Comparison of ENCODE assay signal across 11 cellular contexts in the genomic region with DNA sequence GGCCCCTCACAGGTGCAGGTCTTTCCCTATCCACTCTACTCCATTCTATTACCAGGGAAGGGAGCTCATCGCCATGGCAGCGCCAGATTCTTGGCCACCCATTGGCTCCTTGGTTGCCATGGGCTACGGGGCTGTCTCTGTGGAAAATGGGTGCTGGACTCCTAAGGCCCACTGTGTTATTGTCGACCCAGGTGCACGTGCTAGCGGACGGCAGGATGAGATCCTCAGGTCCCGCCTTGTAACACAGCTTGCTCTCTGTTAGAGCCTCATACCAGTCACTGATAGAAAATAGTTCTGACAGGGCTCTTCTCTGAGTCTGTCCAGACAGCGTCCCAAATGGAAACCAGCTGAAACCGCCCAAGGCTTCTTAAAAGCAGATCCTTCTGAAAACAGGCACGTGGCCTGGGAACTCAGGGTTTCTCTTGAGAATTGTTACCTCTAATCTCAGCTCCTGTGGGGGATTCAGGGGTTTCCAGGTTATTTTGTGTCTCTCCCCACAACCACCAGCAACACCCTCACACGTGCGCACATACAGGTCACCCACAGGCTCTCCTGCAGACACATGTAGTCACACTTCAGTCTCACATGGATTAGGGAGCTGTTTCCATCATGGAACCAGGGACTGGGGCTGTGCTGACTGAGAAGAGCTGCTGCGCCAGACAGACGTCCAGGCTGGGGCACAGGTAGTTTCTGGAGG. TPM values are rescaled to one million over a fixed set of nuclear protein-coding genes. Genes with fewer than 3 reads are reported as not detected.
DNase-seq lines count a peak whose midpoint lies in the region; ATAC-seq, FAIRE-seq and TF ChIP-seq lines count a peak whose summit lies in the region.
"Had no signal": no experiment of that assay in that cellular context is flagged by ENCODE, and none has a peak within 500 bp of the region (broad histone marks: within the 10 kb centered on the region; RNA-seq: fewer than 3 reads in every experiment).

No MANE protein-coding gene starts in this region.

- H2AK5ac ChIP-seq in mesenchymal stem cell (ENCODE audit: low read length, severe bottlenecking) = no peak overlapping the region

- POLR2A ChIA-PET in A549 (lab: Yijun Ruan, JAX) = no interaction called here
- POLR2A ChIA-PET in activated CD8-positive, alpha-beta T cell treated with anti-CD3 and anti-CD28 coated beads, Interleukin-2, amount 10 ng/mL, durations not matched to agents 7 days and 5 days (lab: Charles Lee) = no interaction called here

- peaks cover 47% of the 10 kb centered on the region for H3K27me3 Mint-ChIP-seq in activated CD8-positive, alpha-beta T cell treated with anti-CD3 and anti-CD28 coated beads, Interleukin-2, amount 10 ng/mL, durations not matched to agents 7 days and 5 days (ENCODE audit: low read depth)

- H3K4me3 ChIP-seq in A549 = peak overlapping the region; percentile 80; the same call in 2 of the 3 replicates
- H3K4me3 ChIP-seq in mesenchymal stem cell (ENCODE audit: insufficient read depth in 1 of 2, low read depth in 1 of 2, low read length in 2 of 2) = peak overlapping the region in 1 of 2 experiments; percentile 77

- H3K36me3 Mint-ChIP-seq in activated CD8-positive, alpha-beta T cell treated with anti-CD3 and anti-CD28 coated beads, Interleukin-2, amount 10 ng/mL, durations not matched to agents 7 days and 5 days (ENCODE audit: low read depth) = no peaks in the 10 kb centered on the region

- H3K18ac ChIP-seq in mesenchymal stem cell (ENCODE audit: low read depth in 1 of 2, low read length in 2 of 2) = no peak overlapping the region

- H3K4me2 ChIP-seq in A549 (peak overlapping the region; percentile 86), mesenchymal stem cell (ENCODE audit: low read length, poor library complexity, severe bottlenecking) (no peak overlapping the region)

- H3K9me3 Mint-ChIP-seq in activated CD8-positive, alpha-beta T cell treated with anti-CD3 and anti-CD28 coated beads, Interleukin-2, amount 10 ng/mL, durations not matched to agents 7 days and 5 days (ENCODE audit: insufficient read depth) = no peaks in the 10 kb centered on the region
- H3K9me3 Mint-ChIP-seq: activated naive CD8-positive, alpha-beta T cell treated with anti-CD3 and anti-CD28 coated beads, Interleukin-2, amount 50 U/mL, for 24 hours had no signal

- no peak for TF ChIP-seq CTCF in A549 (IDR thresholded peaks at IDR 0.05)
- no peak for TF ChIP-seq CTCF in VCaP (conservative IDR thresholded peaks at IDR 0.05)

- H3K23ac ChIP-seq in mesenchymal stem cell (ENCODE audit: low read length in 2 of 2) = no peak overlapping the region

- CTCF ChIA-PET in A549 (lab: Yijun Ruan, JAX) = interaction anchor here (0.6 to 30.1 kb wide), 7 partner anchors 9 to 492 kb away, joined by 3 to 644 read pairs (median 10); no protein-coding TSS in a partner anchor
- CTCF ChIA-PET in activated CD8-positive, alpha-beta T cell treated with anti-CD3 and anti-CD28 coated beads, Interleukin-2, amount 10 ng/mL, durations not matched to agents 7 days and 5 days (lab: Charles Lee) = interaction anchor here (0.7 kb wide), 1 partner anchor 16 kb away, joined by 3 read pairs; no protein-coding TSS in a partner anchor

- no peaks in the 10 kb centered on the region for H3K9me3 ChIP-seq in A549
- H3K9me3 ChIP-seq in mesenchymal stem cell (ENCODE audit: control insufficient read depth, low read length) = no peaks in the 10 kb centered on the region
- H3K9me3 ChIP-seq: esophagus muscularis mucosa, thoracic aorta had no signal

- ATAC-seq in A549 = peak in 1 of 2 experiments; percentile 23; a peak in 3 of 6 replicates
- no peak for ATAC-seq in activated CD8-positive, alpha-beta T cell treated with anti-CD3 and anti-CD28 coated beads, Interleukin-2, amount 10 ng/mL, durations not matched to agents 7 days and 5 days
- ATAC-seq: activated naive CD8-positive, alpha-beta T cell treated with anti-CD3 and anti-CD28 coated beads, Interleukin-2, amount 50 U/mL, for 24 hours had no signal

- H2BK120ac ChIP-seq in mesenchymal stem cell (ENCODE audit: low read depth, low read length) = no peak overlapping the region

- H2AFZ ChIP-seq in mesenchymal stem cell (ENCODE audit: low read depth, low read length) = no peak overlapping the region

- H3K4ac ChIP-seq in mesenchymal stem cell (ENCODE audit: low read depth in 1 of 2, low read length in 2 of 2) = no peak overlapping the region

- H3K4me1 ChIP-seq in A549 (peaks cover 6% of the 10 kb centered on the region; the same call in 1 of the 3 replicates), mesenchymal stem cell (ENCODE audit: control insufficient read depth, insufficient read depth, low read depth, low read length) (peaks cover 12% of the 10 kb centered on the region)

- no peak overlapping the region for H3K27ac Mint-ChIP-seq in activated CD8-positive, alpha-beta T cell treated with anti-CD3 and anti-CD28 coated beads, Interleukin-2, amount 10 ng/mL, durations not matched to agents 7 days and 5 days
- H3K27ac Mint-ChIP-seq: activated naive CD8-positive, alpha-beta T cell treated with anti-CD3 and anti-CD28 coated beads, Interleukin-2, amount 50 U/mL, for 24 hours had no signal

- no peak overlapping the region for H4K8ac ChIP-seq in mesenchymal stem cell (ENCODE audit: low read length)

- no peak overlapping the region for H2BK15ac ChIP-seq in mesenchymal stem cell (ENCODE audit: low read depth, poor library complexity, severe bottlenecking)

- no peak overlapping the region for H2BK5ac ChIP-seq in mesenchymal stem cell (ENCODE audit: low read depth, low read length, poor library complexity, severe bottlenecking)

- DNase-seq in A549 (ENCODE audit: low read depth in 1 of 2, low spot score in 1 of 2) (peak in 1 of 2 experiments; percentile 21), G401 (ENCODE audit: low spot score) (peak; percentile 46), mesenchymal stem cell (no peak), NOMO-1 treated with dmso at 0.1 percent for 144 hours (lab: John Stamatoyannopoulos, UW; ENCODE audit: unreplicated experiment) (no peak), NOMO-1 treated with DMSO at 0.1 percent for 48 hours (lab: John Stamatoyannopoulos, UW; ENCODE audit: unreplicated experiment) (no peak)
- DNase-seq in activated CD8-positive, alpha-beta T cell treated with anti-CD3 and anti-CD28 coated beads, Interleukin-2, amount 10 ng/mL, durations not matched to agents 7 days and 5 days = no peak
- no peak for DNase-seq in stimulated activated naive CD4-positive, alpha-beta T cell (lab: John Stamatoyannopoulos, UW)
- DNase-seq: activated naive CD8-positive, alpha-beta T cell treated with anti-CD3 and anti-CD28 coated beads, Interleukin-2, amount 50 U/mL, for 24 hours had no signal

- WGBS in A549 (ENCODE audit: missing lambda C conversion rate) = 94% methylated on average over 14 of the region's 15 CpGs
- 87% methylated on average over 15 of the region's 15 CpGs for WGBS in mesenchymal stem cell

- no peak overlapping the region for H2BK12ac ChIP-seq in mesenchymal stem cell (ENCODE audit: low read length in 2 of 2)

- peaks cover 3% of the 10 kb centered on the region for H3K4me1 Mint-ChIP-seq in activated CD8-positive, alpha-beta T cell treated with anti-CD3 and anti-CD28 coated beads, Interleukin-2, amount 10 ng/mL, durations not matched to agents 7 days and 5 days (ENCODE audit: low read depth)

- peak overlapping the region; percentile 42 for H3K9ac ChIP-seq in mesenchymal stem cell (ENCODE audit: low read length)

- H3K27ac ChIP-seq in A549 (peak overlapping the region in 1 of 2 experiments; percentile 88; a peak in 2 of 6 replicates), VCaP (peak overlapping the region; percentile 77), mesenchymal stem cell (ENCODE audit: low read length, poor library complexity, severe bottlenecking) (no peak overlapping the region)
- H3K27ac ChIP-seq: thoracic aorta had no signal

- H3K36me3 ChIP-seq in mesenchymal stem cell (ENCODE audit: control insufficient read depth in 1 of 2, insufficient read depth in 2 of 2, low read depth in 1 of 2, low read length in 2 of 2) = no peaks in the 10 kb centered on the region
- H3K36me3 ChIP-seq: esophagus muscularis mucosa, thoracic aorta had no signal

- no peak for FAIRE-seq in A549 (lab: Jason Lieb, UNC)

- TF ChIP-seq RAD21 in A549 (conservative IDR thresholded peaks at IDR 0.05 in 1 of 2, IDR thresholded peaks at IDR 0.05 in 1 of 2) = no peak

- TF ChIP-seq EP300 in A549 (IDR thresholded peaks at IDR 0.05) = no peak

- TF ChIP-seq POLR2A in A549 (IDR thresholded peaks at IDR 0.05; ENCODE audit: low read length) = no peak

- no peaks in the 10 kb centered on the region for H3K79me1 ChIP-seq in mesenchymal stem cell (replicated peaks; ENCODE audit: low read length, poor library complexity, severe bottlenecking)

- H3K4me3 Mint-ChIP-seq in activated CD8-positive, alpha-beta T cell treated with anti-CD3 and anti-CD28 coated beads, Interleukin-2, amount 10 ng/mL, durations not matched to agents 7 days and 5 days = no peak overlapping the region

- no peak overlapping the region for H4K91ac ChIP-seq in mesenchymal stem cell (ENCODE audit: low read length)

- in situ Hi-C loops in G401 (cut with HindIII; ENCODE audit: low sequenced_read_pairs) = no loop called here

- no peak overlapping the region for H3K14ac ChIP-seq in mesenchymal stem cell (ENCODE audit: low read length in 2 of 2)

- peaks cover 0 to 77% of the 10 kb centered on the region in 2 experiments for H3K27me3 ChIP-seq in mesenchymal stem cell (ENCODE audit: control insufficient read depth in 1 of 2, insufficient read depth in 1 of 2, low read length in 2 of 2)
- H3K27me3 ChIP-seq: esophagus muscularis mucosa had no signal

TF ChIP-seq in A549, 52 proteins besides CTCF, POLR2A, EP300 and RAD21 (continues in another document):
- TF ChIP-seq NPAS2 (CRISPR knock-in tag; IDR thresholded peaks at IDR 0.05; ENCODE audit: borderline replicate concordance) = no peak
- TF ChIP-seq TP53 (CRISPR knock-in tag; IDR thresholded peaks at IDR 0.05) = no peak
- TF ChIP-seq JUNB (IDR thresholded peaks at IDR 0.05) = no peak
- TF ChIP-seq MAZ (IDR thresholded peaks at IDR 0.05; ENCODE audit: borderline replicate concordance, low read depth, low read length) = no peak
- no peak for TF ChIP-seq HEYL (CRISPR knock-in tag; IDR thresholded peaks at IDR 0.05)

RNA-seq across cellular contexts. Expression of a gene that starts 1.5 kb away (rescaled TPM):
- 11.3 and 11.7 TPM in 2 replicates for polyA plus RNA-seq in A549 (2011; rRNA removed)
- polyA plus RNA-seq in A549 (2012; cell fraction: cytosol; rRNA removed) = 7.8 and 10.0 TPM in 2 replicates
- 11.7 and 17.0 TPM in 2 replicates for polyA plus RNA-seq in A549 (2012; cell fraction: nucleus; rRNA removed)
- polyA plus RNA-seq in A549 (2017; fragmentation: RNase III; extraction: RNeasy Plus Mini Kit Qiagen cat#74134 plus additional on column Dnase treatment) = 12.5 to 13.2 TPM (median 12.8 TPM) in 3 replicates
- 12.6 and 14.5 TPM in 2 replicates for polyA minus RNA-seq in A549 (2011; rRNA and poly(A)+ RNA removed)
- total RNA-seq in G401 (2014; rRNA removed; shearing (Covaris generic)) = 21.4 and 26.5 TPM in 2 replicates
- 1.9 TPM for polyA plus RNA-seq in mesenchymal stem cell (2013, experiment 1 of 2)
- polyA plus RNA-seq in mesenchymal stem cell (2013, experiment 2 of 2) = 1.9 TPM
- not detected for total RNA-seq in activated CD8-positive, alpha-beta T cell treated with anti-CD3 and anti-CD28 coated beads, Interleukin-2, amount 10 ng/mL, durations not matched to agents 7 days and 5 days

Comparison
In these comparisons a context has a peak if more than half of its experiments do, and no peak if none do; other contexts are left out.
1. RNA of a gene that starts 1.5 kb away (total RNA-seq): 21.4 to 26.5 TPM in G401; not detected in activated CD8-positive, alpha-beta T cell treated with anti-CD3 and anti-CD28 coated beads, Interleukin-2, amount 10 ng/mL, durations not matched to agents 7 days and 5 days; every median in the first group is over 10 times any median in the second.